In the genomic region with DNA sequence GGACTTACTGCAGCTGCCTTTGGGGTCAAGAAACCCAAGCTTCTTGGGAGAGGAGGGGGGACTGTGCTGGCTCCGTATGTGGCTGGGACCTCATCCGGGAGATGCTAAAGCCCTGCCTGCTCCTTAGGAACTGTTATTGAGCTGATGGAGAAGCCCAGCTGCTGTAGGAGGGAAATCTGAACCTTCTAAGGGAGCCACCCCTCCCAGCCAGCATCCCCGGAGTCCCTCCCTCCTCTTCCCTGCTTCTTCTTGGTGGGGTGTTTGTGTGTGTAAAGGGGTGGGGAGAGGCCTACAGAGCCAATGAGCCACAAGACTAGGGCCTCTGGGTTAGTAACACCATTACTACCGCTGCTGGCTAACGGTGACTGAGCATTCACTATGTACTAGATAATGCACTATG, we compare ENCODE assay signal across 16 cellular contexts. TPM values are rescaled to one million over a fixed set of nuclear protein-coding genes. Genes with fewer than 3 reads are reported as not detected.
DNase-seq lines count a peak whose midpoint lies in the region; FAIRE-seq and TF ChIP-seq lines count a peak whose summit lies in the region.
"Had no signal": no experiment of that assay in that cellular context is flagged by ENCODE, and none has a peak within 500 bp of the region (broad histone marks: within the 10 kb centered on the region; RNA-seq: fewer than 3 reads in every experiment).

No MANE protein-coding gene starts in this region.

- no peak for DNase-seq in T-helper 2 cell treated with Interferon-gamma antibody and Interleukin-4, amounts not matched to agents 5 μg/mL and 100 μg/mL, for 36 hours (ENCODE audit: low spot score)
- DNase-seq in T-helper 2 cell: no peak
- no peak for DNase-seq in CD4-positive, alpha-beta memory T cell
- no peak for DNase-seq in astrocyte (ENCODE audit: low read depth)
- DNase-seq in neural progenitor cell (ENCODE audit: low spot score): peak; percentile 19
- DNase-seq in NCI-H748 (lab: John Stamatoyannopoulos, UW; ENCODE audit: unreplicated experiment): no peak
- no peak for DNase-seq in coronary artery (ENCODE audit: low spot score)
- DNase-seq in endodermal cell: no peak
- DNase-seq: DMS79, NCI-H2081 treated with DMSO at 0.1 percent for 48 hours had no signal

- peaks cover 67% of the 10 kb centered on the region for H3K4me1 ChIP-seq in CD4-positive, alpha-beta memory T cell (ENCODE audit: insufficient read depth, low read length)
- peaks cover 17% of the 10 kb centered on the region for H3K4me1 ChIP-seq in astrocyte (ENCODE audit: insufficient read depth, low read length)
- peaks cover 32% of the 10 kb centered on the region for H3K4me1 ChIP-seq in neural progenitor cell
- no peaks in the 10 kb centered on the region for H3K4me1 ChIP-seq in endodermal cell (ENCODE audit: control insufficient read depth, insufficient read depth, low read length)

- H3K27ac Mint-ChIP-seq in T-helper 2 cell treated with Interferon-gamma antibody and Interleukin-4, amounts not matched to agents 5 μg/mL and 100 μg/mL, for 36 hours: no peak overlapping the region
- H3K27ac Mint-ChIP-seq in CD4-positive, alpha-beta memory T cell: peak overlapping the region in 4 of 7 donors; percentile 4 to 82 (median 64)
- peak overlapping the region; percentile 26 for H3K27ac Mint-ChIP-seq in astrocyte (ENCODE audit: unreplicated experiment)
- no peak overlapping the region for H3K27ac Mint-ChIP-seq in neural progenitor cell
- H3K27ac Mint-ChIP-seq in endodermal cell: no peak overlapping the region

- no peaks in the 10 kb centered on the region for H3K36me3 Mint-ChIP-seq in T-helper 2 cell treated with Interferon-gamma antibody and Interleukin-4, amounts not matched to agents 5 μg/mL and 100 μg/mL, for 36 hours (ENCODE audit: low read depth)
- H3K36me3 Mint-ChIP-seq in CD4-positive, alpha-beta memory T cell: peaks cover 0 to 5% of the 10 kb centered on the region in 2 donors
- H3K36me3 Mint-ChIP-seq in astrocyte (ENCODE audit: low read depth, unreplicated experiment): peaks cover 4% of the 10 kb centered on the region
- no peaks in the 10 kb centered on the region for H3K36me3 Mint-ChIP-seq in neural progenitor cell
- H3K36me3 Mint-ChIP-seq in endodermal cell (ENCODE audit: low read depth): no peaks in the 10 kb centered on the region

- H3K36me3 ChIP-seq in CD4-positive, alpha-beta memory T cell (ENCODE audit: insufficient read depth, low read length): no peaks in the 10 kb centered on the region
- H3K36me3 ChIP-seq in astrocyte (ENCODE audit: insufficient read depth, low read length) (no peaks in the 10 kb centered on the region), neural progenitor cell (no peaks in the 10 kb centered on the region), endodermal cell (ENCODE audit: control insufficient read depth, insufficient read depth, low read length) (no peaks in the 10 kb centered on the region)

- POLR2A ChIA-PET in CD4-positive, alpha-beta memory T cell (lab: Charles Lee; ENCODE audit: partially characterized antibody): interaction anchor here (11.6 kb wide), 1 partner anchor 17 kb away, joined by 204 read pairs; a partner anchor contains a TSS

- no peak overlapping the region for H3K27ac ChIP-seq in CD4-positive, alpha-beta memory T cell (ENCODE audit: low read depth, low read length)
- H3K27ac ChIP-seq in astrocyte (ENCODE audit: low read depth, low read length) (no peak overlapping the region), neural progenitor cell (no peak overlapping the region), coronary artery (no peak overlapping the region), endodermal cell (ENCODE audit: low read depth, low read length) (no peak overlapping the region)
- H3K27ac ChIP-seq: C4-2B, HL-60 had no signal

- peaks cover 33% of the 10 kb centered on the region for H3F3A ChIP-seq in neural progenitor cell (ENCODE audit: low read depth)

- H3K27me3 Mint-ChIP-seq in T-helper 2 cell treated with Interferon-gamma antibody and Interleukin-4, amounts not matched to agents 5 μg/mL and 100 μg/mL, for 36 hours (ENCODE audit: low read depth): no peaks in the 10 kb centered on the region
- peaks cover 2 to 4% of the 10 kb centered on the region in 2 donors for H3K27me3 Mint-ChIP-seq in CD4-positive, alpha-beta memory T cell
- no peaks in the 10 kb centered on the region for H3K27me3 Mint-ChIP-seq in astrocyte (ENCODE audit: low read depth, unreplicated experiment)
- peaks cover 8% of the 10 kb centered on the region for H3K27me3 Mint-ChIP-seq in neural progenitor cell (ENCODE audit: insufficient read depth, low read depth)
- peaks cover 18% of the 10 kb centered on the region for H3K27me3 Mint-ChIP-seq in endodermal cell (ENCODE audit: insufficient read depth)

- H4K20me1 ChIP-seq in astrocyte (ENCODE audit: insufficient read depth, low read length) (peaks cover 27% of the 10 kb centered on the region), neural progenitor cell (ENCODE audit: low read depth) (peaks cover 22% of the 10 kb centered on the region)

- H2AFZ ChIP-seq in astrocyte (ENCODE audit: low read depth, low read length) (no peak overlapping the region), neural progenitor cell (replicated peaks) (no peak overlapping the region)

- H3K4me3 ChIP-seq in CD4-positive, alpha-beta memory T cell (ENCODE audit: low read length in 2 of 2): no peak overlapping the region
- H3K4me3 ChIP-seq in astrocyte (ENCODE audit: insufficient read depth, low read depth, low read length) (no peak overlapping the region), neural progenitor cell (no peak overlapping the region), coronary artery (no peak overlapping the region), endodermal cell (ENCODE audit: low read length) (no peak overlapping the region)
- H3K4me3 ChIP-seq: GM12878 had no signal

- peak overlapping the region; percentile 19 for H3K4me3 Mint-ChIP-seq in T-helper 2 cell treated with Interferon-gamma antibody and Interleukin-4, amounts not matched to agents 5 μg/mL and 100 μg/mL, for 36 hours
- H3K4me3 Mint-ChIP-seq in CD4-positive, alpha-beta memory T cell: peak overlapping the region in 3 of 8 donors; percentile 17 to 76 (median 39)
- H3K4me3 Mint-ChIP-seq in astrocyte (ENCODE audit: unreplicated experiment): no peak overlapping the region
- no peak overlapping the region for H3K4me3 Mint-ChIP-seq in neural progenitor cell
- H3K4me3 Mint-ChIP-seq in endodermal cell: no peak overlapping the region

- CTCF ChIA-PET in CD4-positive, alpha-beta memory T cell (lab: Charles Lee; ENCODE audit: partially characterized antibody): interaction anchor here (0.8 to 10.1 kb wide), 15 partner anchors 8 to 239 kb away, joined by 3 to 88 read pairs (median 5); a partner anchor contains a TSS

- H3K9me3 Mint-ChIP-seq in T-helper 2 cell treated with Interferon-gamma antibody and Interleukin-4, amounts not matched to agents 5 μg/mL and 100 μg/mL, for 36 hours: no peaks in the 10 kb centered on the region
- H3K9me3 Mint-ChIP-seq in CD4-positive, alpha-beta memory T cell: peaks cover 0 to 6% (median 0%) of the 10 kb centered on the region in 8 donors
- H3K9me3 Mint-ChIP-seq in astrocyte (ENCODE audit: unreplicated experiment) (no peaks in the 10 kb centered on the region), neural progenitor cell (no peaks in the 10 kb centered on the region), endodermal cell (no peaks in the 10 kb centered on the region)

- no peak for TF ChIP-seq CTCF in astrocyte (IDR thresholded peaks at IDR 0.05; ENCODE audit: insufficient read depth, low read depth, low read length)
- TF ChIP-seq CTCF in neural progenitor cell (IDR thresholded peaks at IDR 0.05): no peak
- no peak for TF ChIP-seq CTCF in coronary artery (IDR thresholded peaks at IDR 0.05)
- TF ChIP-seq CTCF in endodermal cell (conservative IDR thresholded peaks at IDR 0.05): no peak

- peaks cover 53% of the 10 kb centered on the region for H3K4me1 Mint-ChIP-seq in T-helper 2 cell treated with Interferon-gamma antibody and Interleukin-4, amounts not matched to agents 5 μg/mL and 100 μg/mL, for 36 hours (ENCODE audit: low read depth)
- peaks cover 55 to 78% (median 63%) of the 10 kb centered on the region in 4 donors for H3K4me1 Mint-ChIP-seq in CD4-positive, alpha-beta memory T cell
- H3K4me1 Mint-ChIP-seq in astrocyte (ENCODE audit: low read depth, unreplicated experiment) (peaks cover 7% of the 10 kb centered on the region), neural progenitor cell (peaks cover 40% of the 10 kb centered on the region), endodermal cell (peaks cover 10% of the 10 kb centered on the region)

- intact Hi-C loops in CD4-positive, alpha-beta memory T cell (cut with micrococcal nuclease): no loop called here

- no peaks in the 10 kb centered on the region for H3K79me2 ChIP-seq in astrocyte (ENCODE audit: insufficient read depth, low read length)
- no peaks in the 10 kb centered on the region for H3K79me2 ChIP-seq in neural progenitor cell (ENCODE audit: low read depth)

- no peak for FAIRE-seq in astrocyte (lab: Jason Lieb, UNC)
- FAIRE-seq: A204.1, GM12878 had no signal

- H3K9me3 ChIP-seq in CD4-positive, alpha-beta memory T cell (ENCODE audit: control insufficient read depth in 1 of 2, low read length in 2 of 2): no peaks in the 10 kb centered on the region
- H3K9me3 ChIP-seq in astrocyte (ENCODE audit: insufficient read depth, low read depth, low read length) (no peaks in the 10 kb centered on the region), neural progenitor cell (ENCODE audit: low read depth) (no peaks in the 10 kb centered on the region), endodermal cell (ENCODE audit: control insufficient read depth, low read length) (no peaks in the 10 kb centered on the region)

- WGBS in endodermal cell (ENCODE audit: insufficient coverage in 1 of 2, insufficient read length in 1 of 2), 2 experiments: 88 to 100% methylated on average over 2 to 4 of the region's 5 CpGs

- no peak overlapping the region for H3K9ac ChIP-seq in astrocyte (ENCODE audit: low read length)
- no peak overlapping the region for H3K9ac ChIP-seq in neural progenitor cell
- no peak overlapping the region for H3K9ac ChIP-seq in endodermal cell (ENCODE audit: extremely low read depth, low read length, poor library complexity, severe bottlenecking)

- H3K4me2 ChIP-seq in astrocyte (ENCODE audit: low read length) (no peak overlapping the region), neural progenitor cell (peak overlapping the region; percentile 51)

- no peaks in the 10 kb centered on the region for H3K27me3 ChIP-seq in CD4-positive, alpha-beta memory T cell (ENCODE audit: insufficient read depth, low read length)
- H3K27me3 ChIP-seq in astrocyte (ENCODE audit: insufficient read depth, low read length): no peaks in the 10 kb centered on the region
- H3K27me3 ChIP-seq in neural progenitor cell: no peaks in the 10 kb centered on the region
- H3K27me3 ChIP-seq in endodermal cell (ENCODE audit: control insufficient read depth, insufficient read depth, low read length, poor library complexity, severe bottlenecking): no peaks in the 10 kb centered on the region

RNA-seq across cellular contexts. Expression of a gene that starts 8.2 kb away (rescaled TPM):
- total RNA-seq in CD4-positive, alpha-beta memory T cell: 1 to 10 TPM; 3.4 to 4.3 TPM
- 1 to 10 TPM in 1 of 2 donors, under 1 TPM in 1; 0.79 to 1.2 TPM for polyA plus RNA-seq in CD4-positive, alpha-beta memory T cell
- total RNA-seq in astrocyte (1.9 and 2.5 TPM in 2 replicates), neural progenitor cell (ENCODE audit: low replicate concordance) (2.4 and 5.5 TPM in 2 replicates), endodermal cell (1 to 10 TPM; 2.8 to 3.0 TPM)
- 4.5 TPM for polyA plus RNA-seq in endodermal cell (2013, experiment 1 of 2)
- 3.9 TPM for polyA plus RNA-seq in endodermal cell (2013, experiment 2 of 2)
- total RNA-seq: G401 had no signal

RNA-seq across cellular contexts. Expression of a gene that starts 17.2 kb away (rescaled TPM):
- total RNA-seq in CD4-positive, alpha-beta memory T cell: 100 to 1,000 TPM; 307 to 325 TPM
- 10 to 100 TPM; 26.6 to 49.2 TPM for polyA plus RNA-seq in CD4-positive, alpha-beta memory T cell
- total RNA-seq in astrocyte: 106 and 119 TPM in 2 replicates
- total RNA-seq in neural progenitor cell (ENCODE audit: low replicate concordance): 197 and 275 TPM in 2 replicates
- 100 to 1,000 TPM; 138 to 149 TPM for total RNA-seq in endodermal cell
- polyA plus RNA-seq in endodermal cell (2013, experiment 1 of 2): 104 TPM
- 105 TPM for polyA plus RNA-seq in endodermal cell (2013, experiment 2 of 2)

RNA-seq across cellular contexts. Expression of a gene that starts 52.2 kb away (rescaled TPM):
- 10 to 100 TPM; 11.1 to 12.4 TPM for total RNA-seq in CD4-positive, alpha-beta memory T cell
- 1 to 10 TPM; 5.3 to 6.8 TPM for polyA plus RNA-seq in CD4-positive, alpha-beta memory T cell
- 36.5 and 40.7 TPM in 2 replicates for total RNA-seq in astrocyte
- total RNA-seq in neural progenitor cell (ENCODE audit: low replicate concordance): 93.1 and 149 TPM in 2 replicates
- total RNA-seq in endodermal cell: 100 to 1,000 TPM in 1 of 2 donors, 10 to 100 TPM in 1; 82.2 to 133 TPM
- polyA plus RNA-seq in endodermal cell (2013, experiment 1 of 2): 81.8 TPM
- polyA plus RNA-seq in endodermal cell (2013, experiment 2 of 2): 78.0 TPM

RNA-seq across cellular contexts. Expression of a gene that starts 59.5 kb away (rescaled TPM):
- total RNA-seq in CD4-positive, alpha-beta memory T cell: not detected
- not detected for polyA plus RNA-seq in CD4-positive, alpha-beta memory T cell
- 0.61 TPM in 1 of 2 replicates, not detected in the other for total RNA-seq in astrocyte
- 17.6 and 32.2 TPM in 2 replicates for total RNA-seq in neural progenitor cell (ENCODE audit: low replicate concordance)
- total RNA-seq in endodermal cell: 10 to 100 TPM; 13.3 to 46.5 TPM
- 28.6 TPM for polyA plus RNA-seq in endodermal cell (2013, experiment 1 of 2)
- 31.4 TPM for polyA plus RNA-seq in endodermal cell (2013, experiment 2 of 2)
- total RNA-seq: GM12878, PC-3 had no signal

Comparison
In these comparisons a context has a peak if more than half of its experiments do, and no peak if none do; other contexts are left out.
1. H3K27ac Mint-ChIP-seq: peak in CD4-positive, alpha-beta memory T cell (4 of 7) and astrocyte (single experiment); none in T-helper 2 cell treated with Interferon-gamma antibody and Interleukin-4, amounts not matched to agents 5 μg/mL and 100 μg/mL, for 36 hours (single experiment), neural progenitor cell (single experiment) and endodermal cell (single experiment).